Comparison of ENCODE assay signal across 17 cellular contexts in the genomic region with DNA sequence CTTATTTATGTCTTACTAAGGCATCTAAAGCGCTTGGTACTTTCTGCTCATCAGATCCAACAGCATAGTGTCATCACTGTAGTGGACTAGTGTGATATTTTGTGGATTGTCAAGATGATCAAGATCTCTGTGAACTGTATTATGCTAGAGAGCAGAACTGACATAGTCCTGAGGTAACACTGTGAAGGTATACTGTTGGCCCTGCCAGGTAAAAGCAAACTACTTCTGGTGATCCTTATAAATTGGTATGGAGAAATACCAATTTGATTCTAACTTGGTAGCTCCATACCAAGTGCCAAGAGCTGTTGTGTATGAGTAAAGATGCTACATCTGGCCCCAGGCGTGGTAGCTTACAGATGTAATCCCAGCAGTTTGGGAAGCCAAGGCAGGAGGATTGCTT. TPM values are rescaled to one million over a fixed set of nuclear protein-coding genes. Genes with fewer than 3 reads are reported as not detected.
A peak's percentile ranks its signal among the peaks of the same experiment; 100 is the strongest.
DNase-seq lines count a peak whose midpoint lies in the region; ATAC-seq and TF ChIP-seq lines count a peak whose summit lies in the region.
"Had no signal": no experiment of that assay in that cellular context is flagged by ENCODE, and none has a peak within 500 bp of the region (broad histone marks: within the 10 kb centered on the region; RNA-seq: fewer than 3 reads in every experiment).

No MANE protein-coding gene starts in this region.

- H3K27me3 ChIP-seq in upper lobe of right lung (no peaks in the 10 kb centered on the region), neural progenitor cell (no peaks in the 10 kb centered on the region)

- no peak overlapping the region for H2AFZ ChIP-seq in neural progenitor cell (replicated peaks)

- TF ChIP-seq CTCF in HFFc6 (IDR thresholded peaks at IDR 0.05), result no peak
- no peak for TF ChIP-seq CTCF in endothelial cell (IDR thresholded peaks at IDR 0.05; ENCODE audit: unreplicated experiment)
- no peak for TF ChIP-seq CTCF in nephron (IDR thresholded peaks at IDR 0.05; ENCODE audit: unreplicated experiment in 3 of 3)
- no peak for TF ChIP-seq CTCF in upper lobe of right lung (IDR thresholded peaks at IDR 0.05)
- no peak for TF ChIP-seq CTCF in neural progenitor cell (IDR thresholded peaks at IDR 0.05)

- ATAC-seq in upper lobe of right lung, result no peak

- H3K9me3 ChIP-seq in upper lobe of right lung, result no peaks in the 10 kb centered on the region
- no peaks in the 10 kb centered on the region for H3K9me3 ChIP-seq in neural progenitor cell (ENCODE audit: low read depth)

- H3K9me3 Mint-ChIP-seq in HFFc6 (no peaks in the 10 kb centered on the region), endothelial cell (ENCODE audit: unreplicated experiment) (no peaks in the 10 kb centered on the region), nephron (no peaks in the 10 kb centered on the region), neural progenitor cell (no peaks in the 10 kb centered on the region)

- H3K4me3 Mint-ChIP-seq in HFFc6 (peak overlapping the region; percentile 20; the same call in 1 of the 2 replicates), endothelial cell (ENCODE audit: unreplicated experiment) (peak overlapping the region; percentile 47), nephron (no peak overlapping the region), neural progenitor cell (no peak overlapping the region)
- H3K4me3 Mint-ChIP-seq: B cell had no signal

- H3K27me3 Mint-ChIP-seq in HFFc6 (ENCODE audit: insufficient read depth), result no peaks in the 10 kb centered on the region
- H3K27me3 Mint-ChIP-seq in endothelial cell (ENCODE audit: unreplicated experiment), result no peaks in the 10 kb centered on the region
- H3K27me3 Mint-ChIP-seq in nephron (ENCODE audit: low read depth), result no peaks in the 10 kb centered on the region
- peaks cover 2% of the 10 kb centered on the region for H3K27me3 Mint-ChIP-seq in neural progenitor cell (ENCODE audit: insufficient read depth, low read depth)
- H3K27me3 Mint-ChIP-seq: B cell had no signal

- DNase-seq in HFFc6 (no peak), endothelial cell (ENCODE audit: low spot score) (no peak), upper lobe of right lung (no peak), NCI-H2227 (lab: John Stamatoyannopoulos, UW; ENCODE audit: unreplicated experiment) (no peak), NCI-H2107 (lab: John Stamatoyannopoulos, UW) (no peak), neural progenitor cell (ENCODE audit: low spot score) (no peak)
- DNase-seq: NCI-H1048, NCI-H1436 treated with DMSO at 0.1 percent for 48 hours, NCI-H2029 treated with DMSO at 0.1 percent for 48 hours, NCI-H2171 treated with DMSO at 0.1 percent for 48 hours, Right ventricle myocardium superior had no signal

- H3K36me3 ChIP-seq in upper lobe of right lung (peaks cover 39% of the 10 kb centered on the region), neural progenitor cell (peaks cover 3% of the 10 kb centered on the region)

- peak overlapping the region; percentile 81 for H3K27ac Mint-ChIP-seq in HFFc6
- no peak overlapping the region for H3K27ac Mint-ChIP-seq in endothelial cell (ENCODE audit: unreplicated experiment)
- peak overlapping the region in 2 of 3 experiments; percentile 41 to 49 for H3K27ac Mint-ChIP-seq in nephron
- H3K27ac Mint-ChIP-seq in neural progenitor cell, result no peak overlapping the region
- H3K27ac Mint-ChIP-seq: B cell had no signal

- H3K4me3 ChIP-seq in upper lobe of right lung (no peak overlapping the region), neural progenitor cell (no peak overlapping the region)

- H3K4me1 Mint-ChIP-seq in HFFc6 (ENCODE audit: low read depth) (peaks cover 84% of the 10 kb centered on the region), endothelial cell (ENCODE audit: unreplicated experiment) (peaks cover 8% of the 10 kb centered on the region), nephron (no peaks in the 10 kb centered on the region), neural progenitor cell (no peaks in the 10 kb centered on the region)

- H3K27ac ChIP-seq in upper lobe of right lung, result peak overlapping the region; percentile 53
- no peak overlapping the region for H3K27ac ChIP-seq in neural progenitor cell
- H3K27ac ChIP-seq: HL-60 had no signal

- no peak overlapping the region for H3K4me2 ChIP-seq in neural progenitor cell

- H3K4me1 ChIP-seq in upper lobe of right lung (peaks cover 27% of the 10 kb centered on the region), neural progenitor cell (no peaks in the 10 kb centered on the region)

- H3K79me2 ChIP-seq in neural progenitor cell (ENCODE audit: low read depth), result no peaks in the 10 kb centered on the region

- no peaks in the 10 kb centered on the region for H3F3A ChIP-seq in neural progenitor cell (ENCODE audit: low read depth)

- H4K20me1 ChIP-seq in neural progenitor cell (ENCODE audit: low read depth), result no peaks in the 10 kb centered on the region

- H3K36me3 Mint-ChIP-seq in HFFc6 (ENCODE audit: low read depth), result peaks cover 36% of the 10 kb centered on the region
- peaks cover 45% of the 10 kb centered on the region for H3K36me3 Mint-ChIP-seq in endothelial cell (ENCODE audit: low read depth, unreplicated experiment)
- H3K36me3 Mint-ChIP-seq in nephron (ENCODE audit: low read depth), result peaks cover 58% of the 10 kb centered on the region
- peaks cover 28% of the 10 kb centered on the region for H3K36me3 Mint-ChIP-seq in neural progenitor cell

- no peak overlapping the region for H3K9ac ChIP-seq in neural progenitor cell

- intact Hi-C loops in upper lobe of right lung (cut with DNase I), result no loop called here

RNA-seq across cellular contexts. Expression of a gene that starts 15.9 kb away (rescaled TPM):
- not detected for total RNA-seq in HFFc6 (2021; fragmentation: NEBNext Ultra II Directional; extraction: Animal tissue kit (Norgen Biotek cat#: 25700))
- not detected for total RNA-seq in endothelial cell (ENCODE audit: unreplicated experiment)
- 14,872 TPM for total RNA-seq in upper lobe of right lung
- not detected in 2 replicates for total RNA-seq in neural progenitor cell (ENCODE audit: low replicate concordance)
- total RNA-seq: B cell, HT1080, NCI-H460 had no signal

RNA-seq across cellular contexts. Expression of a gene that starts 36.1 kb away (rescaled TPM):
- 10 to 100 TPM; 44.1 to 49.2 (median 47.4) TPM for total RNA-seq in HFFc6 (2021; fragmentation: NEBNext Ultra II Directional; extraction: Animal tissue kit (Norgen Biotek cat#: 25700))
- total RNA-seq in endothelial cell (ENCODE audit: unreplicated experiment), result 64.0 TPM
- total RNA-seq in upper lobe of right lung, result 37.0 TPM
- total RNA-seq in neural progenitor cell (ENCODE audit: low replicate concordance), result 85.3 and 87.3 TPM in 2 replicates

RNA-seq across cellular contexts. Expression of a gene that starts 40.2 kb away (rescaled TPM):
- total RNA-seq in HFFc6 (2021; fragmentation: NEBNext Ultra II Directional; extraction: Animal tissue kit (Norgen Biotek cat#: 25700)), result 10 to 100 TPM; 13.7 to 17.6 (median 16.0) TPM
- total RNA-seq in endothelial cell (ENCODE audit: unreplicated experiment) (47.5 TPM), upper lobe of right lung (37.9 TPM), neural progenitor cell (ENCODE audit: low replicate concordance) (31.1 and 47.6 TPM in 2 replicates)

RNA-seq across cellular contexts. Expression of a gene that starts 42.1 kb away (rescaled TPM):
- total RNA-seq in HFFc6 (2021; fragmentation: NEBNext Ultra II Directional; extraction: Animal tissue kit (Norgen Biotek cat#: 25700)), result not detected
- not detected for total RNA-seq in endothelial cell (ENCODE audit: unreplicated experiment)
- total RNA-seq in upper lobe of right lung, result 18.5 TPM
- total RNA-seq in neural progenitor cell (ENCODE audit: low replicate concordance), result 0.65 TPM in 1 of 2 replicates, not detected in the other
- total RNA-seq: HT1080, MCF 10A, NCI-H460 had no signal

RNA-seq across cellular contexts. Expression of a gene that starts 49.6 kb away (rescaled TPM):
- 10 to 100 TPM; 10.3 to 20.4 (median 12.7) TPM for total RNA-seq in HFFc6 (2021; fragmentation: NEBNext Ultra II Directional; extraction: Animal tissue kit (Norgen Biotek cat#: 25700))
- total RNA-seq in endothelial cell (ENCODE audit: unreplicated experiment) (42.4 TPM), upper lobe of right lung (31.5 TPM), neural progenitor cell (ENCODE audit: low replicate concordance) (7.2 and 12.5 TPM in 2 replicates)

Comparison
In these comparisons a context has a peak if more than half of its experiments do, and no peak if none do; other contexts are left out.
1. H3K27ac Mint-ChIP-seq: peak in HFFc6 (single experiment) and nephron (2 of 3); none in endothelial cell (single experiment) and neural progenitor cell (single experiment).
2. H3K4me3 Mint-ChIP-seq: peak in HFFc6 (single experiment) and endothelial cell (single experiment); none in nephron (0 of 3) and neural progenitor cell (single experiment).
3. RNA of a gene that starts 15.9 kb away (total RNA-seq): 14,872 TPM in upper lobe of right lung (single experiment); not detected in HFFc6, not detected in endothelial cell (single experiment) and not detected in neural progenitor cell; every median in the first group is over 1,000 times any median in the second.